In the genomic region with DNA sequence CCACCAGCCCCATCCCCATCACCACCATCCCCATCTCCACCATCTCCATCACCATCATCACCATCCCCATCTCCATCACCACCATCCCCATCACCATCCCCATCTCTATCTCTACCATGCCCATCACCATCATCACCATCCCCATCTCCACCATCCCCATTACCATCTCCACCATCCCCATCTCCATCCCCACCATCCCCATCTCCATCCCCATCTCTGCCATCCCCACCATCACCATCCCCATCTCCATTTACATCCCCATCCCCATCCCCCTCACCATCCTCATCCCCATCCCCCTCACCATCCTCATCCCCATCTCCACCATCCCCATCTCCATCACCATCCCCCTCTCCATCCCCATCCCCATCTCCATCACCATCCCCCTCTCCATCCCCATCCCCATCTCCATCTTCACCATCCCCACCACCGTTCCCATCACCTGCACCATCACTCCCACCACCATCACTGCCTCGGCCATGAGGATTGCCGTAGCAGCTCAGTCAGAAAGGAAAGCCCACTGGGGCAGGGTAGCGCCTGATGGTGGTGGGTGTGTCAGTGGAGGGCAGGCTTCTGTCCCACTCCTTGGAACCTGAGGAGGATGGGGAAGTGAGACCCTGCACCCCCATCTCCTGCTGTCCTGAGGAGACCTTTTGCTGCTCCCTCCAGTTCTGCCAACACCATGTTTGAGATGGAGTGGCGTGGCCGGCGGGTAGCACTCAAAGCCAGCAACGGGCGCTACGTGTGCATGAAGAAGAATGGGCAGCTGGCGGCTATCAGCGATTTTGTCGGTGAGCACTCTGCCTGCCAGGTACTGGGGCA, we compare ENCODE assay signal across 20 cellular contexts. TPM values are rescaled to one million over a fixed set of nuclear protein-coding genes. Genes with fewer than 3 reads are reported as not detected.
DNase-seq lines count a peak whose midpoint lies in the region; ATAC-seq, FAIRE-seq and TF ChIP-seq lines count a peak whose summit lies in the region.
"Had no signal": no experiment of that assay in that cellular context is flagged by ENCODE, and none has a peak within 500 bp of the region (broad histone marks: within the 10 kb centered on the region; RNA-seq: fewer than 3 reads in every experiment).

No MANE protein-coding gene starts in this region.

- peaks cover 20% of the 10 kb centered on the region in 2 donors for H3K27me3 Mint-ChIP-seq in stimulated activated naive B cell treated with anti-CD40 and anti-IgM and Interleukin-4, amounts not matched to agents 10 μg/mL and 1 μg/mL and 100 μg/mL, for 72 hours

- in situ Hi-C loops in K562 (cut with MboI): no loop called here

- peaks cover 53% of the 10 kb centered on the region for H3K27me3 ChIP-seq in left ventricle myocardium inferior (ENCODE audit: low read depth)
- no peaks in the 10 kb centered on the region for H3K27me3 ChIP-seq in K562 (ENCODE audit: control insufficient read depth in 2 of 2, insufficient read depth in 2 of 2, low read length in 2 of 2)
- H3K27me3 ChIP-seq: BE2C had no signal

- H3K9me3 Mint-ChIP-seq in stimulated activated naive B cell treated with anti-CD40 and anti-IgM and Interleukin-4, amounts not matched to agents 10 μg/mL and 1 μg/mL and 100 μg/mL, for 72 hours: no peaks in the 10 kb centered on the region
- H3K9me3 Mint-ChIP-seq: CD4-positive, CD25-positive, alpha-beta regulatory T cell; CD8-positive, alpha-beta memory T cell; H9 had no signal

- peak overlapping the region in 1 of 2 donors; percentile 3 for H3K4me3 Mint-ChIP-seq in stimulated activated naive B cell treated with anti-CD40 and anti-IgM and Interleukin-4, amounts not matched to agents 10 μg/mL and 1 μg/mL and 100 μg/mL, for 72 hours
- H3K4me3 Mint-ChIP-seq: CD4-positive, CD25-positive, alpha-beta regulatory T cell; CD8-positive, alpha-beta memory T cell; H9 had no signal

- POLR2A ChIA-PET in HEK293 (lab: Yijun Ruan, JAX): no interaction called here
- POLR2A ChIA-PET in K562 (lab: Yijun Ruan, JAX): interaction anchor here (1.0 to 4.0 kb wide), 4 partner anchors 16 to 51 kb away, joined by 3 to 26 read pairs (median 4); a partner anchor contains a TSS

- ATAC-seq in Right ventricle myocardium inferior (no peak), K562 (no peak)
- no peak for ATAC-seq in stimulated activated naive B cell treated with anti-CD40 and anti-IgM and Interleukin-4, amounts not matched to agents 10 μg/mL and 1 μg/mL and 100 μg/mL, for 72 hours (replicated peaks)

- H3K79me2 ChIP-seq in K562 (ENCODE audit: control insufficient read depth, insufficient read depth, low read length): no peaks in the 10 kb centered on the region

- H3K36me3 ChIP-seq in left ventricle myocardium inferior: peaks cover 28% of the 10 kb centered on the region
- peaks cover 0 to 23% of the 10 kb centered on the region in 2 experiments; a peak in 1 of 3 replicates for H3K36me3 ChIP-seq in HEK293 (ENCODE audit: control insufficient read depth in 2 of 2, insufficient read depth in 1 of 2, low read length in 2 of 2)
- H3K36me3 ChIP-seq in K562 (ENCODE audit: control insufficient read depth, insufficient read depth, low read length): peaks cover 23% of the 10 kb centered on the region; the same call in 1 of the 3 replicates
- H3K36me3 ChIP-seq: BE2C had no signal

- H3K9ac ChIP-seq in K562 (ENCODE audit: insufficient read depth in 1 of 2, low read depth in 2 of 2, low read length in 2 of 2): peak overlapping the region in 1 of 2 experiments; percentile 5; a peak in 1 of 4 replicates

- TF ChIP-seq EP300 in K562 (IDR thresholded peaks at IDR 0.05; ENCODE audit: low read length): no peak

- 48% methylated on average over 13 of the region's 13 CpGs for WGBS in K562 (ENCODE audit: insufficient coverage, low coverage, missing lambda C conversion rate)

- no peak overlapping the region for H3K27ac ChIP-seq in left ventricle myocardium inferior (replicated peaks)
- H3K27ac ChIP-seq in HEK293 (ENCODE audit: extremely low read depth, low read depth, low read length): no peak overlapping the region
- H3K27ac ChIP-seq in K562 (ENCODE audit: extremely low read depth, low read depth, low read length): no peak overlapping the region

- peaks cover 19% of the 10 kb centered on the region for H3K4me1 ChIP-seq in left ventricle myocardium inferior
- no peaks in the 10 kb centered on the region for H3K4me1 ChIP-seq in HEK293 (ENCODE audit: control insufficient read depth, insufficient read depth, low read length)
- peaks cover 0 to 57% of the 10 kb centered on the region in 2 experiments; a peak in 2 of 5 replicates for H3K4me1 ChIP-seq in K562 (replicated peaks in 1 of 2; ENCODE audit: control insufficient read depth in 2 of 2, insufficient read depth in 2 of 2, low read length in 2 of 2)

- TF ChIP-seq CTCF in left ventricle myocardium inferior (IDR thresholded peaks at IDR 0.05; ENCODE audit: borderline replicate concordance) (no peak), HEK293 (tag by site-specific recombination; IDR thresholded peaks at IDR 0.05) (no peak), K562 (IDR thresholded peaks at IDR 0.05 in 2 of 3, conservative IDR thresholded peaks at IDR 0.05 in 1 of 3; ENCODE audit: insufficient read depth in 2 of 3, low read depth in 1 of 3, low read length in 3 of 3) (no peak)

- CTCF ChIA-PET in HEK293 (lab: Yijun Ruan, JAX) (interaction anchor here (0.6 to 1.0 kb wide), 2 partner anchors 17 to 65 kb away, joined by 3 read pairs; no protein-coding TSS in a partner anchor), K562 (lab: Yijun Ruan, JAX; ENCODE audit: low intra/inter-chr PET ratio) (no interaction called here)

- H4K20me1 ChIP-seq in K562 (replicated peaks; ENCODE audit: control insufficient read depth, insufficient read depth, low read length): peaks cover 13% of the 10 kb centered on the region; the same call in 1 of the 2 replicates

- DNase-seq in Right ventricle myocardium inferior (ENCODE audit: missing footprints): peak; percentile 35
- no peak for DNase-seq in left ventricle myocardium inferior
- DNase-seq in K562 (ENCODE audit: extremely low read depth in 1 of 4, low spot score in 3 of 4): no peak
- DNase-seq in stimulated activated naive B cell treated with anti-CD40 and anti-IgM and Interleukin-4, amounts not matched to agents 10 μg/mL and 1 μg/mL and 100 μg/mL, for 72 hours: no peak
- DNase-seq in GM12891 (ENCODE audit: insufficient read length, low spot score): no peak
- DNase-seq in SK-N-DZ (ENCODE audit: low spot score): no peak
- DNase-seq in amniotic stem cell (lab: John Stamatoyannopoulos, UW): no peak
- DNase-seq: 8988T; BE2C; C1 segment of cervical spinal cord; CD4-positive, CD25-positive, alpha-beta regulatory T cell; CD8-positive, alpha-beta memory T cell; COR-L47; DMS153; DMS79; GDM1; H9; KBM-7 had no signal

- TF ChIP-seq RAD21 in K562 (CRISPR knock-in tag; conservative IDR thresholded peaks at IDR 0.05 in 1 of 2, IDR thresholded peaks at IDR 0.05 in 1 of 2): no peak

- intact Hi-C loops in Right ventricle myocardium inferior (cut with DNase I) (loop anchor here (5.0 kb wide), 1 partner anchor 283 kb away; no protein-coding TSS in a partner anchor), left ventricle myocardium inferior (cut with micrococcal nuclease) (no loop called here), K562 (cut with micrococcal nuclease) (no loop called here)

- peak overlapping the region; percentile 56 for H3K27ac Mint-ChIP-seq in stimulated activated naive B cell treated with anti-CD40 and anti-IgM and Interleukin-4, amounts not matched to agents 10 μg/mL and 1 μg/mL and 100 μg/mL, for 72 hours
- H3K27ac Mint-ChIP-seq: H9 had no signal

- no TSS peak for BruUV-seq in K562 (replicated peaks; lab: Mats Ljungman, UMichigan)

- H3K4me2 ChIP-seq in K562 (ENCODE audit: insufficient read depth, low read length): no peak overlapping the region

- no peaks in the 10 kb centered on the region for H3K9me3 ChIP-seq in left ventricle myocardium inferior (replicated peaks)
- H3K9me3 ChIP-seq in HEK293 (ENCODE audit: control insufficient read depth, insufficient read depth, low read depth, low read length): no peaks in the 10 kb centered on the region
- H3K9me3 ChIP-seq in K562 (replicated peaks; ENCODE audit: control insufficient read depth, insufficient read depth, low read depth, low read length): 0 out of 2 replicates have a peak, but pooled peaks cover 2% of the 10 kb centered on the region
- H3K9me3 ChIP-seq: BE2C had no signal

- FAIRE-seq in K562 (lab: Jason Lieb, UNC): no peak
- FAIRE-seq in GM12891 (lab: Jason Lieb, UNC): no peak
- FAIRE-seq: H1 had no signal

- H3K4me3 ChIP-seq in left ventricle myocardium inferior (no peak overlapping the region), HEK293 (ENCODE audit: low read depth, low read length) (no peak overlapping the region), K562 (no peak overlapping the region)

- TF ChIP-seq POLR2A in K562 (conservative IDR thresholded peaks at IDR 0.05) (peak; percentile 61; the same call in 1 of the 2 replicates), GM12891 (IDR thresholded peaks at IDR 0.05; ENCODE audit: low read depth, low read length) (no peak)

- peaks cover 10 to 21% of the 10 kb centered on the region in 2 donors for H3K4me1 Mint-ChIP-seq in stimulated activated naive B cell treated with anti-CD40 and anti-IgM and Interleukin-4, amounts not matched to agents 10 μg/mL and 1 μg/mL and 100 μg/mL, for 72 hours
- H3K4me1 Mint-ChIP-seq: CD4-positive, CD25-positive, alpha-beta regulatory T cell had no signal

- H3K36me3 Mint-ChIP-seq in stimulated activated naive B cell treated with anti-CD40 and anti-IgM and Interleukin-4, amounts not matched to agents 10 μg/mL and 1 μg/mL and 100 μg/mL, for 72 hours: peaks cover 22 to 25% of the 10 kb centered on the region in 2 donors

- H2AFZ ChIP-seq in K562 (ENCODE audit: low read depth, low read length): no peak overlapping the region

- H3K9me1 ChIP-seq in K562 (ENCODE audit: control insufficient read depth, insufficient read depth, low read length): peaks cover 4% of the 10 kb centered on the region

RNA-seq across cellular contexts. Expression of a gene that starts 7.5 kb away (rescaled TPM):
- total RNA-seq in Right ventricle myocardium inferior: 0.19 TPM
- total RNA-seq in left ventricle myocardium inferior: 0.38 TPM
- 0.23 TPM in 1 of 2 replicates, not detected in the other for total RNA-seq in K562 (2011; cell fraction: chromatin; rRNA removed; ENCODE audit: low replicate concordance)
- 0.26 and 0.33 TPM in 2 replicates for total RNA-seq in K562 (2011; cell fraction: nucleolus; rRNA removed)
- 0.37 TPM in 1 of 2 replicates, not detected in the other for total RNA-seq in K562 (2011; cell fraction: nucleoplasm; rRNA removed)
- not detected in 2 replicates for total RNA-seq in K562 (2014; rRNA removed)
- not detected in 2 replicates for total RNA-seq in K562 (2014; rRNA removed; fragmentation: Illumina TruSeq; extraction: Trizol)
- total RNA-seq in K562 (2015; rRNA removed; fragmentation: Illumina TruSeq; extraction: Trizol): not detected in 2 replicates
- not detected in 2 replicates for total RNA-seq in K562 (2021)
- not detected in 2 replicates for polyA plus RNA-seq in K562 (2011; rRNA removed)
- not detected in 2 replicates for polyA plus RNA-seq in K562 (2011; cell fraction: cytosol; rRNA removed)
- polyA plus RNA-seq in K562 (2011; cell fraction: nucleus; rRNA removed): 0.14 TPM in 1 of 2 replicates, not detected in the other
- 0.25 and 0.30 TPM in 2 replicates for polyA plus RNA-seq in K562 (2012)
- not detected in 2 replicates for polyA plus RNA-seq in K562 (2014; fragmentation: Illumina TruSeq; extraction: Trizol)
- polyA plus RNA-seq in K562 (2014; fragmentation: Nextera tagmentation; extraction: Ambion mirVana): not detected
- polyA plus RNA-seq in K562 (2014; rRNA removed): 0.08 TPM in 1 of 2 replicates, not detected in the other
- not detected in 2 replicates for polyA minus RNA-seq in K562 (2011; rRNA and poly(A)+ RNA removed)
- polyA minus RNA-seq in K562 (2011; cell fraction: cytosol; rRNA and poly(A)+ RNA removed): not detected in 2 replicates
- polyA minus RNA-seq in K562 (2011; cell fraction: nucleus; rRNA and poly(A)+ RNA removed): 0.13 TPM in 1 of 2 replicates, not detected in the other
- 1.5 TPM for polyA plus RNA-seq in GM12891 (2012; ENCODE audit: low read depth, missing spikeins)
- polyA plus RNA-seq in SK-N-DZ (2014; cell fraction: cytosol; rRNA removed): 0.13 TPM in 1 of 2 replicates, not detected in the other
- polyA plus RNA-seq in SK-N-DZ (2014; cell fraction: nucleus; rRNA removed): 0.52 TPM in 1 of 2 replicates, not detected in the other
- polyA plus RNA-seq: CD8-positive, alpha-beta memory T cell had no signal

RNA-seq across cellular contexts. Expression of a gene that starts 16.5 kb away (rescaled TPM):
- 14.8 TPM for total RNA-seq in Right ventricle myocardium inferior
- 15.9 TPM for total RNA-seq in left ventricle myocardium inferior
- total RNA-seq in K562 (2011; cell fraction: chromatin; rRNA removed; ENCODE audit: low replicate concordance): 44.9 and 197 TPM in 2 replicates
- total RNA-seq in K562 (2011; cell fraction: nucleolus; rRNA removed): 108 and 129 TPM in 2 replicates
- 63.6 and 65.2 TPM in 2 replicates for total RNA-seq in K562 (2011; cell fraction: nucleoplasm; rRNA removed)
- 33.2 and 39.0 TPM in 2 replicates for total RNA-seq in K562 (2014; rRNA removed)
- total RNA-seq in K562 (2014; rRNA removed; fragmentation: Illumina TruSeq; extraction: Trizol): 3.9 and 8.6 TPM in 2 replicates
- 18.9 and 20.9 TPM in 2 replicates for total RNA-seq in K562 (2015; rRNA removed; fragmentation: Illumina TruSeq; extraction: Trizol)
- 51.2 and 52.5 TPM in 2 replicates for total RNA-seq in K562 (2021)
- 12.6 and 15.2 TPM in 2 replicates for polyA plus RNA-seq in K562 (2011; rRNA removed)
- polyA plus RNA-seq in K562 (2011; cell fraction: cytosol; rRNA removed): 18.3 and 47.5 TPM in 2 replicates
- polyA plus RNA-seq in K562 (2011; cell fraction: nucleus; rRNA removed): 42.7 and 112 TPM in 2 replicates
- polyA plus RNA-seq in K562 (2012): 22.5 and 27.7 TPM in 2 replicates
- 7.6 and 25.3 TPM in 2 replicates for polyA plus RNA-seq in K562 (2014; fragmentation: Illumina TruSeq; extraction: Trizol)
- polyA plus RNA-seq in K562 (2014; fragmentation: Nextera tagmentation; extraction: Ambion mirVana): under 1 TPM; 0.31 to 0.69 TPM
- polyA plus RNA-seq in K562 (2014; rRNA removed): 38.6 and 42.4 TPM in 2 replicates
- 4.7 and 7.0 TPM in 2 replicates for polyA minus RNA-seq in K562 (2011; rRNA and poly(A)+ RNA removed)
- 19.5 and 23.0 TPM in 2 replicates for polyA minus RNA-seq in K562 (2011; cell fraction: cytosol; rRNA and poly(A)+ RNA removed)
- polyA minus RNA-seq in K562 (2011; cell fraction: nucleus; rRNA and poly(A)+ RNA removed): 58.6 and 62.1 TPM in 2 replicates
- polyA plus RNA-seq in GM12891 (2012; ENCODE audit: low read depth, missing spikeins): 12.7 TPM
- polyA plus RNA-seq in SK-N-DZ (2014; cell fraction: cytosol; rRNA removed): 40.2 and 49.0 TPM in 2 replicates
- 85.2 and 88.2 TPM in 2 replicates for polyA plus RNA-seq in SK-N-DZ (2014; cell fraction: nucleus; rRNA removed)

RNA-seq across cellular contexts. Expression of a gene that starts 23.1 kb away (rescaled TPM):
- 468 TPM for total RNA-seq in Right ventricle myocardium inferior
- 342 TPM for total RNA-seq in left ventricle myocardium inferior
- 264 and 482 TPM in 2 replicates for total RNA-seq in K562 (2011; cell fraction: chromatin; rRNA removed; ENCODE audit: low replicate concordance)
- 393 and 500 TPM in 2 replicates for total RNA-seq in K562 (2011; cell fraction: nucleolus; rRNA removed)
- 388 and 427 TPM in 2 replicates for total RNA-seq in K562 (2011; cell fraction: nucleoplasm; rRNA removed)
- total RNA-seq in K562 (2014; rRNA removed): 1,572 and 2,328 TPM in 2 replicates
- 512 and 566 TPM in 2 replicates for total RNA-seq in K562 (2014; rRNA removed; fragmentation: Illumina TruSeq; extraction: Trizol)
- 568 and 574 TPM in 2 replicates for total RNA-seq in K562 (2015; rRNA removed; fragmentation: Illumina TruSeq; extraction: Trizol)
- 1,775 and 1,801 TPM in 2 replicates for total RNA-seq in K562 (2021)
- polyA plus RNA-seq in K562 (2011; rRNA removed): 224 and 602 TPM in 2 replicates
- polyA plus RNA-seq in K562 (2011; cell fraction: cytosol; rRNA removed): 901 and 1,415 TPM in 2 replicates
- polyA plus RNA-seq in K562 (2011; cell fraction: nucleus; rRNA removed): 1,206 and 1,333 TPM in 2 replicates
- 1,311 and 3,206 TPM in 2 replicates for polyA plus RNA-seq in K562 (2012)
- 990 and 2,987 TPM in 2 replicates for polyA plus RNA-seq in K562 (2014; fragmentation: Illumina TruSeq; extraction: Trizol)
- polyA plus RNA-seq in K562 (2014; fragmentation: Nextera tagmentation; extraction: Ambion mirVana): 100 to 1,000 TPM; 259 to 386 TPM
- 831 and 1,109 TPM in 2 replicates for polyA plus RNA-seq in K562 (2014; rRNA removed)
- 205 and 410 TPM in 2 replicates for polyA minus RNA-seq in K562 (2011; rRNA and poly(A)+ RNA removed)
- 580 and 1,178 TPM in 2 replicates for polyA minus RNA-seq in K562 (2011; cell fraction: cytosol; rRNA and poly(A)+ RNA removed)
- 230 and 388 TPM in 2 replicates for polyA minus RNA-seq in K562 (2011; cell fraction: nucleus; rRNA and poly(A)+ RNA removed)
- polyA plus RNA-seq in GM12891 (2012; ENCODE audit: low read depth, missing spikeins): 3,652 TPM
- polyA plus RNA-seq in SK-N-DZ (2014; cell fraction: cytosol; rRNA removed): 2,351 and 2,595 TPM in 2 replicates
- 1,254 and 2,322 TPM in 2 replicates for polyA plus RNA-seq in SK-N-DZ (2014; cell fraction: nucleus; rRNA removed)
